ENCODE assay signal across 23 cellular contexts in the genomic region with DNA sequence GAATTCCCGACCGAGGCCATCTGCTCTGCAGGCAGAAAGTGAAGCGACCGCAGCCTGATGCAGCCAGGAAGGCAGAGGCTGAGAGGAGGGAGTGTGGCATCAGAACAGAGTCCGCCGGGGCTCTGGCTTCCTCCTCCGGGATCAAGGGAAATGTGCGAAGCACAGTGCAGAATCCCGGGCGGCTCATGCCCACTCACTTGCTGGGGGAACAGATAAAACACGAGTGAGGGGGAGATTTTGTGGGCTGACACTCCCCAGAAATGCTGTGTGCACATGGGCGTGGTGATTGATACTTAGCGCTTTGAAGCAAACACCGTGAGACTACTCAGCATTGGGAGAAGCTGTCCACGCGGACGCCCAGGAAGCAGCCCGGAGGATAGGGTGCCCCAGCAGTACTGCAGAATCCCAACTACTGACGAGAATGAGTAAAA.
DNase-seq lines count a peak whose midpoint lies in the region; ATAC-seq and TF ChIP-seq lines count a peak whose summit lies in the region.
"Had no signal": no experiment of that assay in that cellular context is flagged by ENCODE, and none has a peak within 500 bp of the region (broad histone marks: within the 10 kb centered on the region; RNA-seq: fewer than 3 reads in every experiment).

No MANE protein-coding gene starts in this region.

- no peak overlapping the region for H2BK12ac ChIP-seq in trophoblast cell (ENCODE audit: low read length)

- H3K9ac ChIP-seq in fibroblast of lung (ENCODE audit: insufficient read depth, low read length) (no peak overlapping the region), trophoblast cell (ENCODE audit: low read length) (no peak overlapping the region)

- H3K36me3 ChIP-seq in fibroblast of lung (ENCODE audit: control insufficient read depth, insufficient read depth, low read length) (no peaks in the 10 kb centered on the region), trophoblast cell (ENCODE audit: control insufficient read depth in 1 of 2, insufficient read depth in 2 of 2, low read length in 2 of 2) (no peaks in the 10 kb centered on the region)
- H3K36me3 ChIP-seq: breast epithelium, lower lobe of right lung, thoracic aorta had no signal

- no peaks in the 10 kb centered on the region for H3K27me3 ChIP-seq in fibroblast of lung (ENCODE audit: control insufficient read depth, insufficient read depth, low read length)
- no peaks in the 10 kb centered on the region for H3K27me3 ChIP-seq in trophoblast cell (ENCODE audit: insufficient read depth, low read length)
- H3K27me3 ChIP-seq: breast epithelium, foreskin keratinocyte had no signal

- ATAC-seq in GM19395 (IDR thresholded peaks at IDR 0.05; ENCODE audit: unreplicated experiment) = no peak
- ATAC-seq in HG03521 (IDR thresholded peaks at IDR 0.05; ENCODE audit: unreplicated experiment) = no peak
- ATAC-seq in HG02678 (IDR thresholded peaks at IDR 0.05; ENCODE audit: unreplicated experiment) = no peak
- ATAC-seq: foreskin keratinocyte, lower lobe of right lung had no signal

- TF ChIP-seq CTCF in fibroblast of lung (conservative IDR thresholded peaks at IDR 0.05 in 1 of 2, IDR thresholded peaks at IDR 0.05 in 1 of 2; ENCODE audit: low read depth in 1 of 2, low read length in 2 of 2) = no peak

- DNase-seq in ELF-1 (ENCODE audit: low read depth, low spot score) (peak; percentile 23), SW480 (ENCODE audit: low spot score) (peak; percentile 13), fibroblast of lung (ENCODE audit: low read depth in 2 of 2) (no peak), trophoblast cell (no peak), AML-193 (lab: John Stamatoyannopoulos, UW) (no peak)
- DNase-seq: activated B cell treated with CpG ODN at 0.5 μM for 24 hours; activated CD4-positive, alpha-beta memory T cell treated with anti-CD3 and anti-CD28 coated beads, Interleukin-2, amount 10 ng/mL, durations not matched to agents 7 days and 5 days; activated effector memory CD4-positive, alpha-beta T cell treated with anti-CD3 and anti-CD28 coated beads, Interleukin-2, amount 50 U/mL, for 16 hours; activated T-cell treated with anti-CD3 and anti-CD28 coated beads for 4 hours; DMS79; foreskin keratinocyte; lower lobe of right lung; NCI-H1105 treated with DMSO at 0.1 percent for 48 hours; NCI-H510A treated with DMSO at 0.1 percent for 48 hours; stimulated activated CD4-positive, alpha-beta T cell treated with anti-CD3 and anti-CD28 coated beads, Interleukin-4, amount 100 ng/mL, for 1 hour; stimulated activated naive CD4-positive, alpha-beta T cell had no signal

- peaks cover 6% of the 10 kb centered on the region for H3K4me1 ChIP-seq in fibroblast of lung (ENCODE audit: control insufficient read depth, extremely low read depth, insufficient read depth, low read length)
- peaks cover 5 to 12% of the 10 kb centered on the region in 2 experiments for H3K4me1 ChIP-seq in trophoblast cell (ENCODE audit: control insufficient read depth in 1 of 2, insufficient read depth in 2 of 2, low read length in 2 of 2)
- H3K4me1 ChIP-seq: breast epithelium had no signal

- peak overlapping the region; percentile 55 for H2AFZ ChIP-seq in fibroblast of lung (ENCODE audit: low read length)
- H2AFZ ChIP-seq in trophoblast cell (ENCODE audit: insufficient read depth, low read length, poor library complexity) = peak overlapping the region; percentile 33

- H3K79me2 ChIP-seq in fibroblast of lung (ENCODE audit: control insufficient read depth, insufficient read depth, low read length) (no peaks in the 10 kb centered on the region), trophoblast cell (ENCODE audit: control insufficient read depth, insufficient read depth, low read length, poor library complexity) (no peaks in the 10 kb centered on the region)

- H3K9me3 ChIP-seq in fibroblast of lung (ENCODE audit: control insufficient read depth, insufficient read depth, low read depth, low read length) = no peaks in the 10 kb centered on the region
- no peaks in the 10 kb centered on the region for H3K9me3 ChIP-seq in trophoblast cell (ENCODE audit: insufficient read depth, low read depth, low read length)
- H3K9me3 ChIP-seq: breast epithelium, lower lobe of right lung, thoracic aorta had no signal

- no peak overlapping the region for H2BK5ac ChIP-seq in trophoblast cell (ENCODE audit: low read depth, low read length, poor library complexity)

- H4K8ac ChIP-seq in trophoblast cell (ENCODE audit: low read depth, low read length) = no peak overlapping the region

- no peaks in the 10 kb centered on the region for H4K20me1 ChIP-seq in fibroblast of lung (ENCODE audit: control insufficient read depth, extremely low read depth, insufficient read depth, low read length)

- no peaks in the 10 kb centered on the region for H3K79me1 ChIP-seq in trophoblast cell (ENCODE audit: low read length)

- H4K12ac ChIP-seq in trophoblast cell (ENCODE audit: low read depth, low read length) = no peak overlapping the region

- H3K27ac ChIP-seq in fibroblast of lung (ENCODE audit: insufficient read depth, low read length) (no peak overlapping the region), trophoblast cell (ENCODE audit: low read depth, low read length) (no peak overlapping the region)
- H3K27ac ChIP-seq: breast epithelium, coronary artery, foreskin keratinocyte, HL-60, lower lobe of right lung, thoracic aorta had no signal

- H2AK5ac ChIP-seq in trophoblast cell (ENCODE audit: low read length) = no peak overlapping the region

- H3K23ac ChIP-seq in trophoblast cell (ENCODE audit: low read length) = no peak overlapping the region

- no peak overlapping the region for H3K14ac ChIP-seq in trophoblast cell (ENCODE audit: low read length)

- H3K4me2 ChIP-seq in fibroblast of lung (ENCODE audit: extremely low read depth, insufficient read depth, low read length) (no peak overlapping the region), trophoblast cell (ENCODE audit: low read length) (no peak overlapping the region)

- no peak overlapping the region for H3K4me3 ChIP-seq in fibroblast of lung (replicated peaks in 1 of 4; ENCODE audit: control extremely low read depth in 1 of 4, insufficient read depth in 1 of 4, low read depth in 3 of 4, low read length in 4 of 4)
- H3K4me3 ChIP-seq in trophoblast cell (ENCODE audit: low read depth, low read length) = no peak overlapping the region
- H3K4me3 ChIP-seq: coronary artery, lower lobe of right lung, thoracic aorta had no signal

- no CpG with 5 or more reads among the region's 19 CpGs for WGBS in trophoblast cell (ENCODE audit: extremely low coverage, insufficient coverage, insufficient read length)

- no peak overlapping the region for H3K4ac ChIP-seq in trophoblast cell (ENCODE audit: low read depth, low read length)

- no peak overlapping the region for H4K91ac ChIP-seq in trophoblast cell (ENCODE audit: low read depth, low read length)

- no peak overlapping the region for H2BK120ac ChIP-seq in trophoblast cell (ENCODE audit: insufficient read depth, low read length, poor library complexity)

- H3K18ac ChIP-seq in trophoblast cell (ENCODE audit: low read length) = no peak overlapping the region

Comparison
In these comparisons a context has a peak if more than half of its experiments do, and no peak if none do; other contexts are left out.
1. DNase-seq: peak in ELF-1 (single experiment) and SW480 (single experiment); none in fibroblast of lung (0 of 2), trophoblast cell (0 of 2) and AML-193 (0 of 2).